ENCODE assay signal across 8 cellular contexts in the genomic region with DNA sequence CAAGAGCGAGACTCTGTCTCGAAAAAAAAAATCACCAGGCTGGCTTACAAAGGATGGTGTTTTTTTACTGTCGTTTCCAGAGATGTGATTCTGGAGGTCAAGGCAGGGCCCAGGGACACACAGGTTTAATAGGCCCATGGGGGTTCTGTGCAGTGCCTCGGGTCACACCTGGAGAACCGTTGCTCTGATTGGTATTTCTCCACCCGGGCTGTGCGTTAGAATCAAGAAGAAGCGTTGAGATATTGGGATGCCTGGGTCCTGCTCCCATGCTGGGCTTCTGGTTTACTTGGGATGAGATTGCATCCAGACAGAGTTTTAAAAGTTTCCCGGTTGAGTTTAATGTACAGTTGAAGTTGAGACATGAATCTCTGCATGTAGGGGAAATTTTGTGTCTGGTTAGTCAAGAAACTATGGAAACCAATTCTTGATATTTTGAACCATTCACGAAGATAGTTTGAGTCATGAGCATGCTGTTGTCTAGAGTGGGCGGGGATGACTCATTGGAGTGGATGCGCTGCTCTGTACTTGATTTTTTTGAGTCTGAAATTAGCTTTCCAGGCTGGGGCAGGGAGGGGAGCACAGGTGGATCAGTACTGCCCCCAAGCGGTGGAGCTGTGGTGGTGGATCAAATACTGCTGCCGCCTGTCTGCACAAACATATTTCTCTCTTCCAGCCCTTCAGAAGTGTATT. TPM values are rescaled to one million over a fixed set of nuclear protein-coding genes. Genes with fewer than 3 reads are reported as not detected.
DNase-seq lines count a peak whose midpoint lies in the region; ATAC-seq and TF ChIP-seq lines count a peak whose summit lies in the region.

No MANE protein-coding gene starts in this region.

- intact Hi-C loops in A673 (cut with micrococcal nuclease; ENCODE audit: unreplicated experiment) (loop anchor here (1.0 to 5.0 kb wide), 5 partner anchors 106 to 1423 kb away; no protein-coding TSS in a partner anchor), activated B cell treated with CpG ODN at 0.5 μM for 24 hours (cut with micrococcal nuclease) (loop anchor here (1.0 to 10.0 kb wide), 3 partner anchors 106 to 1139 kb away; a partner anchor contains a TSS), right lobe of liver (cut with DNase I) (loop anchor here in 1 of 2 donors (5.0 kb wide), 1 partner anchor 102 kb away; no protein-coding TSS in a partner anchor)

- H3K9me3 Mint-ChIP-seq in activated B cell treated with CpG ODN at 0.5 μM for 24 hours, result no peaks in the 10 kb centered on the region

- TF ChIP-seq POLR2A in GM18505 (IDR thresholded peaks at IDR 0.05; ENCODE audit: borderline replicate concordance, extremely low read depth, insufficient read depth, insufficient read length) (no peak), right lobe of liver (IDR thresholded peaks at IDR 0.05) (no peak)

- H3K9me3 ChIP-seq in A673 (ENCODE audit: low read depth, low read length, poor library complexity, severe bottlenecking) (no peaks in the 10 kb centered on the region), right lobe of liver (no peaks in the 10 kb centered on the region)

- H3K4me3 ChIP-seq in A673 (ENCODE audit: low read depth, low read length, poor library complexity, severe bottlenecking) (no peak overlapping the region), right lobe of liver (no peak overlapping the region)

- H3K4me3 Mint-ChIP-seq in activated B cell treated with CpG ODN at 0.5 μM for 24 hours, result no peak overlapping the region

- POLR2A ChIA-PET in A673 (lab: Charles Lee; ENCODE audit: low non-redundant PET), result no interaction called here
- POLR2A ChIA-PET in activated B cell treated with CpG ODN at 0.5 μM for 24 hours (lab: Charles Lee), result no interaction called here

- H3K4me1 ChIP-seq in A673 (ENCODE audit: insufficient read depth, low read length, poor library complexity, severe bottlenecking), result peaks cover 13% of the 10 kb centered on the region
- no peaks in the 10 kb centered on the region for H3K4me1 ChIP-seq in right lobe of liver

- no peaks in the 10 kb centered on the region for H3K36me3 ChIP-seq in A673 (ENCODE audit: insufficient read depth, low read length, poor library complexity, severe bottlenecking)
- H3K36me3 ChIP-seq in right lobe of liver, result no peaks in the 10 kb centered on the region

- H3K27ac ChIP-seq in A673 (ENCODE audit: low read depth, low read length, poor library complexity, severe bottlenecking), result no peak overlapping the region
- H3K27ac ChIP-seq in right lobe of liver, result no peak overlapping the region

- ATAC-seq in GM18505 (IDR thresholded peaks at IDR 0.05; ENCODE audit: unreplicated experiment) (peak; percentile 82), HG03025 (IDR thresholded peaks at IDR 0.05; ENCODE audit: low FRiP score, unreplicated experiment) (peak; percentile 68), activated B cell treated with CpG ODN at 0.5 μM for 24 hours (ENCODE audit: low read depth) (peak; percentile 89), right lobe of liver (peak; percentile 76 to 96 (median 87))

- no peaks in the 10 kb centered on the region for H3K36me3 Mint-ChIP-seq in activated B cell treated with CpG ODN at 0.5 μM for 24 hours (ENCODE audit: low read depth)

- H3K27ac Mint-ChIP-seq in activated B cell treated with CpG ODN at 0.5 μM for 24 hours, result no peak overlapping the region

- WGBS in right lobe of liver (ENCODE audit: insufficient coverage, low coverage, low lambda C conversion rate, missing lambda C conversion rate), result 47% methylated on average over 11 of the region's 14 CpGs

- DNase-seq in A673 (ENCODE audit: low spot score), result peak; percentile 93
- peak; percentile 77 for DNase-seq in NCI-H2196 (lab: John Stamatoyannopoulos, UW; ENCODE audit: unreplicated experiment)
- no peak for DNase-seq in activated B cell treated with CpG ODN at 0.5 μM for 24 hours
- peak; percentile 17 for DNase-seq in central memory CD4-positive, alpha-beta T cell
- peak; percentile 64 to 76 (median 71) for DNase-seq in right lobe of liver
- DNase-seq in stimulated activated CD4-positive, alpha-beta T cell treated with anti-CD3 and anti-CD28 coated beads, Interleukin-4, amount 100 ng/mL, for 48 hours (ENCODE audit: low read depth in 2 of 2), result peak; percentile 86 to 90

- BruUV-seq in A673 (replicated peaks; lab: Mats Ljungman, UMichigan), result no TSS peak

- CTCF ChIA-PET in A673 (lab: Charles Lee), result interaction anchor here (0.6 to 4.1 kb wide), 14 partner anchors 10 to 749 kb away, joined by 3 to 63 read pairs (median 4); a partner anchor contains a TSS
- CTCF ChIA-PET in activated B cell treated with CpG ODN at 0.5 μM for 24 hours (lab: Charles Lee), result interaction anchor here (1.1 to 3.8 kb wide), 11 partner anchors 28 to 752 kb away, joined by 3 to 32 read pairs (median 4); a partner anchor contains a TSS

- H3K27me3 Mint-ChIP-seq in activated B cell treated with CpG ODN at 0.5 μM for 24 hours, result peaks cover 8% of the 10 kb centered on the region

- H3K4me1 Mint-ChIP-seq in activated B cell treated with CpG ODN at 0.5 μM for 24 hours, result no peaks in the 10 kb centered on the region

- peak; percentile 94 for TF ChIP-seq CTCF in A673 (conservative IDR thresholded peaks at IDR 0.05; ENCODE audit: low read depth, low read length)
- no peak for TF ChIP-seq CTCF in activated B cell treated with CpG ODN at 0.5 μM for 24 hours (IDR thresholded peaks at IDR 0.05)
- TF ChIP-seq CTCF in right lobe of liver (IDR thresholded peaks at IDR 0.05), result peak; percentile 84 to 90 (median 88)

- H3K27me3 ChIP-seq in A673 (replicated peaks; ENCODE audit: insufficient read depth, low read depth, low read length, poor library complexity), result no peaks in the 10 kb centered on the region
- H3K27me3 ChIP-seq in right lobe of liver, result no peaks in the 10 kb centered on the region

RNA-seq across cellular contexts. Expression of a gene that starts 50.1 kb away (rescaled TPM):
- total RNA-seq in A673 (2021) (1.3 and 1.5 TPM in 2 replicates), activated B cell treated with CpG ODN at 0.5 μM for 24 hours (0.42 and 0.69 TPM in 2 replicates), right lobe of liver (10 to 100 TPM in 2 of 6 experiments, 1 to 10 TPM in 4; 1.6 to 19.5 (median 6.5) TPM)
